ENCODE assay signal across 1 cellular context in the genomic region with DNA sequence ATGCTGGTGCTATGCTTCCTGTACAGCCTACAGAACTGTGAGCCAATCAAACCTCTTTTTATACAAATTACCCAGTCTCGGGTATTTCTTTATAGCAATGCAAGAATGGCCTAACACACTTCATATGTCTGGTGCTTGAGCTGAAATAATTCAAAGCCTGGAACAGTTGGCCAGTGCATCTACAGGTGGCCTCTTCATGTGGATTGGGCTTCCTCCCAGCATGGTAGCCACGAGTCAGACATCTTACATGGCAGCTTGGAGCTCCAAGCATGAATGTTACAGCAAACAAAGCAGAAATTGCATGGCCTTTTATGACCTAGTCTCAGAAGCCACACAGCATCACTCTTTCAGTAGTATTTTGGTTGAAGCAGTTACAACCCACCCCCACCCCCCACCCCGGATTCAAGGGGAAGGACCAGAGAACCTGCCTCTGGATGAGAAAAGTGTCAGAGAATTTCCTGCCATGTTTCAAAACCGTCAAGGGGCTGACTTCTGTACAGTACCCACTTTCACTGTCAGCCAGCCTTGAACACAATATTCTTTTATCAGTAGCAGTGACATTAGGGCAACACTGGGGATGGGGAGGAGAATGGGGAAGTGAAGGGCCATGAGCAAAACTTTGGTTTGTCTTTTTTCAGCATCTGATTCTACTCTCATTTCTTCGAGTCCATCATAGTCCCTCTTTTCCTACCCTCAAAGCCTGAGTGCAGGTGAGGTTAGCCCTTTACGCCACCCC.
TF ChIP-seq lines count a peak whose summit lies in the region.

No MANE protein-coding gene starts in this region.

TF ChIP-seq in SK-N-SH, 30 proteins besides CTCF, POLR2A, EP300 and RAD21 (continued from another document):
- TF ChIP-seq, protein P1, sequence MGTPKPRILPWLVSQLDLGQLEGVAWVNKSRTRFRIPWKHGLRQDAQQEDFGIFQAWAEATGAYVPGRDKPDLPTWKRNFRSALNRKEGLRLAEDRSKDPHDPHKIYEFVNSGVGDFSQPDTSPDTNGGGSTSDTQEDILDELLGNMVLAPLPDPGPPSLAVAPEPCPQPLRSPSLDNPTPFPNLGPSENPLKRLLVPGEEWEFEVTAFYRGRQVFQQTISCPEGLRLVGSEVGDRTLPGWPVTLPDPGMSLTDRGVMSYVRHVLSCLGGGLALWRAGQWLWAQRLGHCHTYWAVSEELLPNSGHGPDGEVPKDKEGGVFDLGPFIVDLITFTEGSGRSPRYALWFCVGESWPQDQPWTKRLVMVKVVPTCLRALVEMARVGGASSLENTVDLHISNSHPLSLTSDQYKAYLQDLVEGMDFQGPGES (IDR thresholded peaks at IDR 0.05; ENCODE audit: low read depth, low read length) = no peak
- no peak for TF ChIP-seq FOXJ3 (CRISPR knock-in tag; IDR thresholded peaks at IDR 0.05)
- no peak for TF ChIP-seq RCOR1 (IDR thresholded peaks at IDR 0.05; ENCODE audit: low read length)
- no peak for TF ChIP-seq ELF1 (IDR thresholded peaks at IDR 0.05)
- no peak for TF ChIP-seq JUND (IDR thresholded peaks at IDR 0.05)
- no peak for TF ChIP-seq FOSL2 (IDR thresholded peaks at IDR 0.05; ENCODE audit: borderline replicate concordance, low read depth)
- no peak for TF ChIP-seq FOXM1 (IDR thresholded peaks at IDR 0.05; ENCODE audit: low read depth)
- no peak for TF ChIP-seq RFX5 (IDR thresholded peaks at IDR 0.05; ENCODE audit: low read length)
- TF ChIP-seq TAF1 (IDR thresholded peaks at IDR 0.05; ENCODE audit: borderline replicate concordance, low read depth, low read length) = no peak
- no peak for TF ChIP-seq SIN3A (IDR thresholded peaks at IDR 0.05; ENCODE audit: borderline replicate concordance, low read depth, low read length)
- no peak for TF ChIP-seq NRF1 (IDR thresholded peaks at IDR 0.05; ENCODE audit: low read depth, low read length)
TF ChIP-seq in SK-N-SH: peak in this region for 0.
